ENCODE assay signal across 8 cellular contexts in the genomic region with DNA sequence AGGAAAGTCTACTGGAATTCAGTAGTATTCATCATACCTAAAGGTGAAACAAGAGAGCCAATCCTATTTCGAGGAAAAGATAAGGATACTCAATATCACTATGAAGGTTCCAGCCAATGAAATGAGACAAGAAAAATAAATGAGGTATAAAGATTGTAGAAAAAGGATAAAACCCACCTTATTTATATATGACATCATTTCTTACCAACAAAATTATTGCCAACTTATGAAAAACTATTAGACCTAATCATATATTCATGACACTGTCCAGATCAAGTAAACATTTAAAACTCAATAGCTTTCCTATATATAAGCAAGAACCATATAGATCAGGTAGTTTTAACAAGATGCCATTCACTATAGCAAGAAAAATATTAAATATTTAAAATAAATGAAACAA.
"Had no signal": no experiment of that assay in that cellular context is flagged by ENCODE, and none has a peak within 500 bp of the region (broad histone marks: within the 10 kb centered on the region; RNA-seq: fewer than 3 reads in every experiment).

No MANE protein-coding gene starts in this region.

- H3K9ac ChIP-seq: GM23248, KMS-11 had no signal

- FAIRE-seq: HTR-8/SVneo had no signal

- H3K9me3 ChIP-seq: HAP-1 had no signal

- H3K27ac ChIP-seq: GM23248, KMS-11 had no signal

- ATAC-seq: HCT116 had no signal

- H3K36me3 ChIP-seq: HAP-1 had no signal

- H3K4me2 ChIP-seq: KMS-11 had no signal

- DNase-seq: GM23248, GOT3, H7, KBM-7 had no signal

- H3K4me3 ChIP-seq: GM23248, HAP-1 had no signal
